In genomic region chr4:82639947-82640346, GRCh38 we compare ENCODE assay signal across 18 cellular contexts.
"Had no signal": no experiment of that assay in that cellular context is flagged by ENCODE, and none has a peak within 500 bp of the region (broad histone marks: within the 10 kb centered on the region; RNA-seq: fewer than 3 reads in every experiment).

No MANE protein-coding gene starts in this region.

- H3K36me3 Mint-ChIP-seq: activated naive CD4-positive, alpha-beta T cell treated with anti-CD3 and anti-CD28 coated beads, Interleukin-2, amount 50 U/mL, for 72 hours; stimulated activated naive B cell treated with anti-CD40 and anti-IgM and Interleukin-4, amounts not matched to agents 10 μg/mL and 1 μg/mL and 100 μg/mL, for 72 hours; WTC11 had no signal

- H3K4me1 ChIP-seq: gastroesophageal sphincter, SJCRH30 had no signal

- ATAC-seq: activated CD8-positive, alpha-beta T cell treated with anti-CD3 and anti-CD28 coated beads for 36 hours; activated naive CD4-positive, alpha-beta T cell treated with anti-CD3 and anti-CD28 coated beads, Interleukin-2, amount 50 U/mL, for 72 hours; activated T-cell treated with anti-CD3 and anti-CD28 coated beads, Interleukin-2, amount 50 U/mL, for 4 hours; gastroesophageal sphincter; stimulated activated naive B cell treated with anti-CD40 and anti-IgM and Interleukin-4, amounts not matched to agents 10 μg/mL and 1 μg/mL and 100 μg/mL, for 72 hours; WTC11 had no signal

- H3K4me2 ChIP-seq: hepatocyte had no signal

- H2AFZ ChIP-seq: hepatocyte had no signal

- H3K27me3 ChIP-seq: gastroesophageal sphincter, hepatocyte, SJCRH30, suprapubic skin had no signal

- DNase-seq: activated CD4-positive, alpha-beta T cell treated with anti-CD3 and anti-CD28 coated beads for 4 hours; activated CD8-positive, alpha-beta T cell treated with anti-CD3 and anti-CD28 coated beads for 36 hours; activated effector memory CD4-positive, alpha-beta T cell treated with anti-CD3 and anti-CD28 coated beads, Interleukin-2, amount 50 U/mL, for 16 hours; activated T-cell treated with anti-CD3 and anti-CD28 coated beads, Interleukin-2, amount 50 U/mL, for 4 hours; cortex of kidney; effector memory CD4-positive, alpha-beta T cell; SJCRH30; stimulated activated CD4-positive, alpha-beta T cell treated with anti-CD3 and anti-CD28 coated beads, Interleukin-15, amount 100 ng/mL, for 24 hours; stimulated activated CD4-positive, alpha-beta T cell treated with anti-CD3 and anti-CD28 coated beads, Interleukin-4, amount 100 ng/mL, for 1 hour; stimulated activated naive B cell treated with anti-CD40 and anti-IgM and Interleukin-4, amounts not matched to agents 10 μg/mL and 1 μg/mL and 100 μg/mL, for 72 hours had no signal

- H3K27me3 Mint-ChIP-seq: central memory CD8-positive, alpha-beta T cell; stimulated activated naive B cell treated with anti-CD40 and anti-IgM and Interleukin-4, amounts not matched to agents 10 μg/mL and 1 μg/mL and 100 μg/mL, for 72 hours had no signal

- H3K4me3 ChIP-seq: gastroesophageal sphincter, hepatocyte, SJCRH30, suprapubic skin had no signal

- H3K27ac ChIP-seq: gastroesophageal sphincter, hepatocyte, SJCRH30, suprapubic skin had no signal

- H3K27ac Mint-ChIP-seq: activated CD8-positive, alpha-beta T cell treated with anti-CD3 and anti-CD28 coated beads for 36 hours; activated naive CD4-positive, alpha-beta T cell treated with anti-CD3 and anti-CD28 coated beads, Interleukin-2, amount 50 U/mL, for 72 hours; stimulated activated naive B cell treated with anti-CD40 and anti-IgM and Interleukin-4, amounts not matched to agents 10 μg/mL and 1 μg/mL and 100 μg/mL, for 72 hours; WTC11 had no signal

- H3K4me1 Mint-ChIP-seq: central memory CD8-positive, alpha-beta T cell; stimulated activated naive B cell treated with anti-CD40 and anti-IgM and Interleukin-4, amounts not matched to agents 10 μg/mL and 1 μg/mL and 100 μg/mL, for 72 hours had no signal

- H3K9me3 ChIP-seq: gastroesophageal sphincter, SJCRH30, suprapubic skin had no signal

- H3K4me3 Mint-ChIP-seq: activated CD8-positive, alpha-beta T cell treated with anti-CD3 and anti-CD28 coated beads for 36 hours; activated T-cell treated with anti-CD3 and anti-CD28 coated beads, Interleukin-2, amount 50 U/mL, for 4 hours; brain; central memory CD8-positive, alpha-beta T cell; neural crest cell; stimulated activated naive B cell treated with anti-CD40 and anti-IgM and Interleukin-4, amounts not matched to agents 10 μg/mL and 1 μg/mL and 100 μg/mL, for 72 hours; WTC11 had no signal

- H3K9me3 Mint-ChIP-seq: activated CD8-positive, alpha-beta T cell treated with anti-CD3 and anti-CD28 coated beads for 36 hours; activated naive CD4-positive, alpha-beta T cell treated with anti-CD3 and anti-CD28 coated beads, Interleukin-2, amount 50 U/mL, for 72 hours; activated T-cell treated with anti-CD3 and anti-CD28 coated beads, Interleukin-2, amount 50 U/mL, for 4 hours; brain; central memory CD8-positive, alpha-beta T cell; neural crest cell; WTC11 had no signal

- H3K36me3 ChIP-seq: suprapubic skin had no signal
